18 cellular contexts compared by ENCODE assay signal in genomic region chr11:115911656-115912055, GRCh38.
A peak's percentile ranks its signal among the peaks of the same experiment; 100 is the strongest.
DNase-seq lines count a peak whose midpoint lies in the region; ATAC-seq and TF ChIP-seq lines count a peak whose summit lies in the region.
"Had no signal": no experiment of that assay in that cellular context is flagged by ENCODE, and none has a peak within 500 bp of the region (broad histone marks: within the 10 kb centered on the region; RNA-seq: fewer than 3 reads in every experiment).

No MANE protein-coding gene starts in this region.

- intact Hi-C loops in Calu3 (cut with micrococcal nuclease; ENCODE audit: unreplicated experiment), result no loop called here

- H3K36me3 Mint-ChIP-seq in Calu3 (ENCODE audit: insufficient read depth, unreplicated experiment), result no peaks in the 10 kb centered on the region

- ATAC-seq in omental fat pad (ENCODE audit: low FRiP score), result no peak
- ATAC-seq: activated naive CD8-positive, alpha-beta T cell treated with anti-CD3 and anti-CD28 coated beads, Interleukin-2, amount 50 U/mL, for 24 hours; gastrocnemius medialis had no signal

- no TSS peak for BruUV-seq in Calu3 (replicated peaks; lab: Mats Ljungman, UMichigan)

- no peak for TF ChIP-seq CTCF in Calu3 (IDR thresholded peaks at IDR 0.05; ENCODE audit: unreplicated experiment)
- TF ChIP-seq CTCF in omental fat pad (IDR thresholded peaks at IDR 0.05), result no peak

- CTCF ChIA-PET in Calu3 (lab: Charles Lee), result no interaction called here

- H3K4me3 Mint-ChIP-seq in Calu3 (ENCODE audit: low read depth, unreplicated experiment), result no peak overlapping the region
- H3K4me3 Mint-ChIP-seq: activated naive CD8-positive, alpha-beta T cell treated with anti-CD3 and anti-CD28 coated beads, Interleukin-2, amount 50 U/mL, for 24 hours; nephron progenitor cell had no signal

- no peak overlapping the region for H3K27ac Mint-ChIP-seq in Calu3 (ENCODE audit: unreplicated experiment)
- H3K27ac Mint-ChIP-seq: activated naive CD8-positive, alpha-beta T cell treated with anti-CD3 and anti-CD28 coated beads, Interleukin-2, amount 50 U/mL, for 24 hours had no signal

- H3K27me3 Mint-ChIP-seq in Calu3 (ENCODE audit: unreplicated experiment), result no peaks in the 10 kb centered on the region

- H3K9me3 Mint-ChIP-seq in Calu3 (ENCODE audit: low read depth, unreplicated experiment), result peaks cover 7% of the 10 kb centered on the region
- H3K9me3 Mint-ChIP-seq: activated naive CD8-positive, alpha-beta T cell treated with anti-CD3 and anti-CD28 coated beads, Interleukin-2, amount 50 U/mL, for 24 hours; nephron progenitor cell had no signal

- no peaks in the 10 kb centered on the region for H3K4me1 Mint-ChIP-seq in Calu3 (ENCODE audit: low read depth, unreplicated experiment)
- H3K4me1 Mint-ChIP-seq: activated naive CD8-positive, alpha-beta T cell treated with anti-CD3 and anti-CD28 coated beads, Interleukin-2, amount 50 U/mL, for 24 hours had no signal

- DNase-seq in NCI-H1417 (lab: John Stamatoyannopoulos, UW) (peak; percentile 32 to 97 (median 66)), NCI-H1417 treated with DMSO at 0.1 percent for 48 hours (lab: John Stamatoyannopoulos, UW) (no peak), NCI-H187 (lab: John Stamatoyannopoulos, UW) (peak; percentile 91 to 93), NCI-H69 (lab: John Stamatoyannopoulos, UW) (peak; percentile 91), renal cortical epithelial cell (ENCODE audit: low read depth) (peak; percentile 11), Calu3 (no peak), omental fat pad (ENCODE audit: low spot score) (no peak), NCI-H1694 treated with DMSO at 0.1 percent for 48 hours (lab: John Stamatoyannopoulos, UW) (no peak)
- DNase-seq: 8988T; activated CD4-positive, alpha-beta T cell treated with anti-CD3 and anti-CD28 coated beads for 1 hour; activated naive CD8-positive, alpha-beta T cell treated with anti-CD3 and anti-CD28 coated beads, Interleukin-2, amount 50 U/mL, for 24 hours; gastrocnemius medialis; GM23248; mesendoderm; nephron progenitor cell; PC-9; stimulated activated naive CD4-positive, alpha-beta T cell; tibial artery had no signal

Comparison
In these comparisons a context has a peak if more than half of its experiments do, and no peak if none do; other contexts are left out.
1. DNase-seq: peak in NCI-H1417 (3 of 3), NCI-H187 (2 of 2), NCI-H69 (single experiment) and renal cortical epithelial cell (single experiment); none in NCI-H1417 treated with DMSO at 0.1 percent for 48 hours (single experiment), Calu3 (single experiment), omental fat pad (single experiment) and NCI-H1694 treated with DMSO at 0.1 percent for 48 hours (single experiment).